8 cellular contexts compared by ENCODE assay signal in the genomic region with DNA sequence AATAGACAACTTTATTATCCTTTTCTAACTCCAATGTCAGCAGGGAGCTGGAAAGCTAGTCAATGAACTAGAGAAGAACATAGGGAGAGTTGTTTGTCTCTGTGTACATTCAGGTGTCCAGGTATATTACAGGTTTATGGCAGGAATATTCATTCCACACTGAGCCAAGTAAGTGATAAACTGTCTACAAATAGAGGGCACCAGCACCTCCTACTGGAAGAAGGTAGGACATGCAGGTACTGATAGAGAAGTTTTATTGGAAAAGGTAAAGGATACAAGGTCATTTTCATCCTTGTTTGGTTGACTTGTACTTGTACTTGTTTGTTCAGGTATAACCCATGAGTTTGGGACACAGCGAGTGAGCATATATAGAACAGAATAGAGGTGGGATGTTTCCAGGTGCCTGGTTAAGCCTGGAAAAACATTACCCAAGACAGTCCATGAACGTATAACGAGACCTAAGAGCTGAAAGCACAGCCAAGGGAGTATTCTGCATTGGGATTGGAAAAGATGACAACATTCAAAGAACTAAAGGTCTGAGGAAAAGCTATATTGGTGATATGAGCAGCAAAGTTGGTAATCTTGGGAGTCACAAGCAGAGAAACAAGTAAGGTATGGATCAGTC.
A peak's percentile ranks its signal among the peaks of the same experiment; 100 is the strongest.
DNase-seq lines count a peak whose midpoint lies in the region; ATAC-seq, FAIRE-seq and TF ChIP-seq lines count a peak whose summit lies in the region.

No MANE protein-coding gene starts in this region.

- no peaks in the 10 kb centered on the region for H4K20me1 ChIP-seq in HepG2 (ENCODE audit: insufficient read depth, low read length)

- peak; percentile 76 for TF ChIP-seq CTCF in HepG2 (CRISPR knock-in tag; IDR thresholded peaks at IDR 0.05)

- no peaks in the 10 kb centered on the region for H3K79me2 ChIP-seq in HepG2 (ENCODE audit: insufficient read depth, low read length)

- in situ Hi-C loops in KBM-7 (cut with MboI; ENCODE audit: low pct_unique_long_range_greater_than_20kb, low sequenced_read_pairs): no loop called here
- in situ Hi-C loops in HepG2 (cut with HindIII; ENCODE audit: extremely low pct_ligation_motif_present, low pct_unique_long_range_greater_than_20kb): no loop called here

- no peak overlapping the region for H3K4me3 ChIP-seq in HepG2 (replicated peaks in 1 of 3; ENCODE audit: insufficient read depth in 1 of 3, low read depth in 2 of 3, low read length in 3 of 3)

- H3K27me3 ChIP-seq in HepG2 (ENCODE audit: control insufficient read depth in 1 of 2, insufficient read depth in 2 of 2, low read length in 2 of 2): no peaks in the 10 kb centered on the region

- H3K4me2 ChIP-seq in HepG2 (ENCODE audit: low read depth, low read length): no peak overlapping the region

- BruUV-seq in HepG2 (replicated peaks; lab: Mats Ljungman, UMichigan): no TSS peak

- H3K36me3 ChIP-seq in HepG2 (replicated peaks in 1 of 2; ENCODE audit: control insufficient read depth in 1 of 2, insufficient read depth in 2 of 2, low read length in 2 of 2): no peaks in the 10 kb centered on the region

- TF ChIP-seq POLR2A in HepG2 (IDR thresholded peaks at IDR 0.05; ENCODE audit: insufficient read depth in 1 of 2, low read depth in 2 of 2, low read length in 2 of 2): no peak

- TF ChIP-seq EP300 in HepG2 (IDR thresholded peaks at IDR 0.05; ENCODE audit: low read depth in 2 of 2, low read length in 2 of 2) (no peak), HepG2 (CRISPR knock-in tag; IDR thresholded peaks at IDR 0.05; ENCODE audit: borderline replicate concordance) (no peak)

- CTCF ChIA-PET in HepG2 (lab: Yijun Ruan, JAX; ENCODE audit: low intra/inter-chr PET ratio, low total read pairs): interaction anchor here (0.9 to 1.6 kb wide), 2 partner anchors 51 to 304 kb away, joined by 4 to 6 read pairs; no protein-coding TSS in a partner anchor

- no peak for FAIRE-seq in HepG2 (lab: Jason Lieb, UNC)

- H2AFZ ChIP-seq in HepG2 (ENCODE audit: low read length): no peak overlapping the region

- 43% methylated on average over 3 of the region's 3 CpGs for WGBS in HepG2 (ENCODE audit: low lambda C conversion rate)

- TF ChIP-seq RAD21 in HepG2 (CRISPR knock-in tag; IDR thresholded peaks at IDR 0.05): no peak

- ATAC-seq in HepG2 (peak; percentile 50; the same call in 2 of the 3 replicates), HG03469 (IDR thresholded peaks at IDR 0.05; ENCODE audit: unreplicated experiment) (no peak), GM18517 (IDR thresholded peaks at IDR 0.05; ENCODE audit: unreplicated experiment) (no peak), GM21515 (IDR thresholded peaks at IDR 0.05; ENCODE audit: unreplicated experiment) (no peak)

- POLR2A ChIA-PET in HepG2 (lab: Yijun Ruan, JAX): no interaction called here

- no peak overlapping the region for H3K9ac ChIP-seq in HepG2 (ENCODE audit: insufficient read depth, low read depth, low read length)

- no peaks in the 10 kb centered on the region for H3K4me1 ChIP-seq in HepG2 (ENCODE audit: insufficient read depth, low read length)

- H3K9me3 ChIP-seq in HepG2 (ENCODE audit: low read length): no peaks in the 10 kb centered on the region

- DNase-seq in NCI-H82 (lab: John Stamatoyannopoulos, UW) (peak; percentile 44), NCI-H82 treated with DMSO at 0.1 percent for 48 hours (lab: John Stamatoyannopoulos, UW; ENCODE audit: unreplicated experiment) (no peak), KBM-7 (peak; percentile 41), amniotic epithelial cell (ENCODE audit: low read depth) (peak; percentile 32), HepG2 (ENCODE audit: low spot score) (peak; percentile 38)

- intact Hi-C loops in HepG2 (cut with micrococcal nuclease; ENCODE audit: unreplicated experiment): loop anchor here (1.0 to 10.0 kb wide), 3 partner anchors 51 to 305 kb away; no protein-coding TSS in a partner anchor

- no peak overlapping the region for H3K27ac ChIP-seq in HepG2 (ENCODE audit: extremely low read length, insufficient read depth, low read length)

TF ChIP-seq in HepG2, 621 proteins besides CTCF, POLR2A, EP300 and RAD21:
- TF ChIP-seq STAG1 (CRISPR knock-in tag; IDR thresholded peaks at IDR 0.05) (peak; percentile 68), ZFY (CRISPR knock-in tag; IDR thresholded peaks at IDR 0.05) (no peak), MEF2D (CRISPR knock-in tag; IDR thresholded peaks at IDR 0.05) (no peak), ZNF746 (CRISPR knock-in tag; IDR thresholded peaks at IDR 0.05) (no peak), SMC3 (IDR thresholded peaks at IDR 0.05; ENCODE audit: low read length) (peak; percentile 44; the same call in 1 of the 2 replicates), ZNF224 (CRISPR knock-in tag; IDR thresholded peaks at IDR 0.05) (no peak)
- TF ChIP-seq, protein P1, sequence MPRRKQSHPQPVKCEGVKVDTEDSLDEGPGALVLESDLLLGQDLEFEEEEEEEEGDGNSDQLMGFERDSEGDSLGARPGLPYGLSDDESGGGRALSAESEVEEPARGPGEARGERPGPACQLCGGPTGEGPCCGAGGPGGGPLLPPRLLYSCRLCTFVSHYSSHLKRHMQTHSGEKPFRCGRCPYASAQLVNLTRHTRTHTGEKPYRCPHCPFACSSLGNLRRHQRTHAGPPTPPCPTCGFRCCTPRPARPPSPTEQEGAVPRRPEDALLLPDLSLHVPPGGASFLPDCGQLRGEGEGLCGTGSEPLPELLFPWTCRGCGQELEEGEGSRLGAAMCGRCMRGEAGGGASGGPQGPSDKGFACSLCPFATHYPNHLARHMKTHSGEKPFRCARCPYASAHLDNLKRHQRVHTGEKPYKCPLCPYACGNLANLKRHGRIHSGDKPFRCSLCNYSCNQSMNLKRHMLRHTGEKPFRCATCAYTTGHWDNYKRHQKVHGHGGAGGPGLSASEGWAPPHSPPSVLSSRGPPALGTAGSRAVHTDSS (CRISPR knock-in tag; conservative IDR thresholded peaks at IDR 0.05): no peak
- TF ChIP-seq, protein P2, sequence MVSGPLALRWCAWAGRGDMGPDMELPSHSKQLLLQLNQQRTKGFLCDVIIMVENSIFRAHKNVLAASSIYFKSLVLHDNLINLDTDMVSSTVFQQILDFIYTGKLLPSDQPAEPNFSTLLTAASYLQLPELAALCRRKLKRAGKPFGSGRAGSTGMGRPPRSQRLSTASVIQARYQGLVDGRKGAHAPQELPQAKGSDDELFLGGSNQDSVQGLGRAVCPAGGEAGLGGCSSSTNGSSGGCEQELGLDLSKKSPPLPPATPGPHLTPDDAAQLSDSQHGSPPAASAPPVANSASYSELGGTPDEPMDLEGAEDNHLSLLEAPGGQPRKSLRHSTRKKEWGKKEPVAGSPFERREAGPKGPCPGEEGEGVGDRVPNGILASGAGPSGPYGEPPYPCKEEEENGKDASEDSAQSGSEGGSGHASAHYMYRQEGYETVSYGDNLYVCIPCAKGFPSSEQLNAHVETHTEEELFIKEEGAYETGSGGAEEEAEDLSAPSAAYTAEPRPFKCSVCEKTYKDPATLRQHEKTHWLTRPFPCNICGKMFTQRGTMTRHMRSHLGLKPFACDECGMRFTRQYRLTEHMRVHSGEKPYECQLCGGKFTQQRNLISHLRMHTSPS (CRISPR knock-in tag; IDR thresholded peaks at IDR 0.05; ENCODE audit: low read depth): no peak
- TF ChIP-seq, protein P3, sequence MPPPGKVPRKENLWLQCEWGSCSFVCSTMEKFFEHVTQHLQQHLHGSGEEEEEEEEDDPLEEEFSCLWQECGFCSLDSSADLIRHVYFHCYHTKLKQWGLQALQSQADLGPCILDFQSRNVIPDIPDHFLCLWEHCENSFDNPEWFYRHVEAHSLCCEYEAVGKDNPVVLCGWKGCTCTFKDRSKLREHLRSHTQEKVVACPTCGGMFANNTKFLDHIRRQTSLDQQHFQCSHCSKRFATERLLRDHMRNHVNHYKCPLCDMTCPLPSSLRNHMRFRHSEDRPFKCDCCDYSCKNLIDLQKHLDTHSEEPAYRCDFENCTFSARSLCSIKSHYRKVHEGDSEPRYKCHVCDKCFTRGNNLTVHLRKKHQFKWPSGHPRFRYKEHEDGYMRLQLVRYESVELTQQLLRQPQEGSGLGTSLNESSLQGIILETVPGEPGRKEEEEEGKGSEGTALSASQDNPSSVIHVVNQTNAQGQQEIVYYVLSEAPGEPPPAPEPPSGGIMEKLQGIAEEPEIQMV (CRISPR knock-in tag; IDR thresholded peaks at IDR 0.05; ENCODE audit: low read depth): no peak
- TF ChIP-seq, protein P4, sequence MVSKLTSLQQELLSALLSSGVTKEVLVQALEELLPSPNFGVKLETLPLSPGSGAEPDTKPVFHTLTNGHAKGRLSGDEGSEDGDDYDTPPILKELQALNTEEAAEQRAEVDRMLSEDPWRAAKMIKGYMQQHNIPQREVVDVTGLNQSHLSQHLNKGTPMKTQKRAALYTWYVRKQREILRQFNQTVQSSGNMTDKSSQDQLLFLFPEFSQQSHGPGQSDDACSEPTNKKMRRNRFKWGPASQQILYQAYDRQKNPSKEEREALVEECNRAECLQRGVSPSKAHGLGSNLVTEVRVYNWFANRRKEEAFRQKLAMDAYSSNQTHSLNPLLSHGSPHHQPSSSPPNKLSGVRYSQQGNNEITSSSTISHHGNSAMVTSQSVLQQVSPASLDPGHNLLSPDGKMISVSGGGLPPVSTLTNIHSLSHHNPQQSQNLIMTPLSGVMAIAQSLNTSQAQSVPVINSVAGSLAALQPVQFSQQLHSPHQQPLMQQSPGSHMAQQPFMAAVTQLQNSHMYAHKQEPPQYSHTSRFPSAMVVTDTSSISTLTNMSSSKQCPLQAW (CRISPR knock-in tag; IDR thresholded peaks at IDR 0.05): no peak
